In genomic region chr5:157731272-157732129, GRCh38 we compare ENCODE assay signal across 9 cellular contexts.
DNase-seq lines count a peak whose midpoint lies in the region; ATAC-seq, FAIRE-seq and TF ChIP-seq lines count a peak whose summit lies in the region.
"Had no signal": no experiment of that assay in that cellular context is flagged by ENCODE, and none has a peak within 500 bp of the region (broad histone marks: within the 10 kb centered on the region; RNA-seq: fewer than 3 reads in every experiment).

THG1L (plus strand) TSS chr5:157731420; CDS start chr5:157731441, 21 bp downstream.

- no peaks in the 10 kb centered on the region for H3K9me3 Mint-ChIP-seq in central memory CD8-positive, alpha-beta T cell

- H3K4me3 Mint-ChIP-seq in central memory CD8-positive, alpha-beta T cell: peak within 1 kb of the TSS; percentile 91

- TF ChIP-seq CTCF in AG09309 (IDR thresholded peaks at IDR 0.05; ENCODE audit: control insufficient read depth, insufficient read depth, low read depth, low read length, missing control alignments): no peak

- peaks cover 12% of the 10 kb centered on the region for H3K36me3 Mint-ChIP-seq in central memory CD8-positive, alpha-beta T cell (ENCODE audit: insufficient read depth)

- peak within 1 kb of the TSS; percentile 54 for H3K4me3 ChIP-seq in AG09309 (ENCODE audit: control insufficient read depth, low read depth, low read length)

- peak; percentile 94 for ATAC-seq in GM19025 (IDR thresholded peaks at IDR 0.05; ENCODE audit: low read depth, unreplicated experiment)
- ATAC-seq in HG03342 (IDR thresholded peaks at IDR 0.05; ENCODE audit: unreplicated experiment): peak; percentile 93
- peak; percentile 99 for ATAC-seq in central memory CD8-positive, alpha-beta T cell (replicated peaks; ENCODE audit: extremely low read depth, poor library complexity, severe bottlenecking)

- H3K4me1 Mint-ChIP-seq in central memory CD8-positive, alpha-beta T cell: peaks cover 23% of the 10 kb centered on the region

- no peaks in the 10 kb centered on the region for H3K27me3 Mint-ChIP-seq in central memory CD8-positive, alpha-beta T cell

- peak; percentile 96 for FAIRE-seq in islet of Langerhans (lab: Jason Lieb, UNC)
- FAIRE-seq: colon had no signal

- DNase-seq in AG09309 (ENCODE audit: low read depth) (peak; percentile 91), NCI-H446 (lab: John Stamatoyannopoulos, UW) (peak; percentile 91 to 96)
- peak; percentile 95 for DNase-seq in activated CD4-positive, CD25-positive, alpha-beta regulatory T cell treated with anti-CD3 and anti-CD28 coated beads, Interleukin-2, amount 50 U/mL, for 16 hours (ENCODE audit: low read depth, low spot score)
- peak; percentile 97 to 99 for DNase-seq in central memory CD8-positive, alpha-beta T cell (ENCODE audit: low spot score in 2 of 2)
- DNase-seq in stimulated activated CD4-positive, alpha-beta T cell treated with anti-CD3 and anti-CD28 coated beads, Interleukin-12 subunit alpha, Interleukin-12 subunit beta, amount 100 ng/mL, for 4 hours: peak; percentile 96

- peak within 1 kb of the TSS; percentile 95 for H3K27ac Mint-ChIP-seq in central memory CD8-positive, alpha-beta T cell (ENCODE audit: low read depth)

Comparison
In these comparisons a context has a peak if more than half of its experiments do, and no peak if none do; other contexts are left out.
1. Peak in every context shown above with its lines: DNase-seq, ATAC-seq and H3K4me3 ChIP-seq.